ENCODE assay signal across 18 cellular contexts in genomic region chr7:79553811-79554555, GRCh38.
DNase-seq lines count a peak whose midpoint lies in the region; ATAC-seq, FAIRE-seq and TF ChIP-seq lines count a peak whose summit lies in the region.
"Had no signal": no experiment of that assay in that cellular context is flagged by ENCODE, and none has a peak within 500 bp of the region (broad histone marks: within the 10 kb centered on the region; RNA-seq: fewer than 3 reads in every experiment).

No MANE protein-coding gene starts in this region.

- ATAC-seq in aorta (ENCODE audit: low FRiP score): no peak
- ATAC-seq: lower lobe of right lung; natural killer cell treated with Interleukin-12 subunit alpha and Interleukin-12 subunit beta and Interleukin-15 and Interleukin-18, amount 100 ng/mL, for 72 hours had no signal

- no peak for TF ChIP-seq POLR2A in H54 (IDR thresholded peaks at IDR 0.05; ENCODE audit: low read depth, low read length)

- DNase-seq in A172 (ENCODE audit: low spot score): peak; percentile 37
- DNase-seq in H54 (ENCODE audit: insufficient read length, low spot score): no peak
- peak; percentile 45 for DNase-seq in adipocyte (ENCODE audit: low read depth)
- peak; percentile 47 to 86 for DNase-seq in foreskin fibroblast
- no peak for DNase-seq in mesenteric fat pad (ENCODE audit: low spot score)
- DNase-seq in NCI-H2171 (lab: John Stamatoyannopoulos, UW): no peak
- DNase-seq in aorta: no peak
- no peak for DNase-seq in 8988T
- DNase-seq: activated CD4-positive, alpha-beta memory T cell treated with anti-CD3 and anti-CD28 coated beads for 36 hours; amniotic stem cell; lower lobe of right lung; MG63; NCI-H2081 treated with DMSO at 0.1 percent for 48 hours; stimulated activated CD4-positive, alpha-beta T cell treated with anti-CD3 and anti-CD28 coated beads, Interleukin-2, amount 100 ng/mL, for 48 hours had no signal

- H3K4me1 ChIP-seq in adipocyte (ENCODE audit: control insufficient read depth, insufficient read depth, low read length): peaks cover 11% of the 10 kb centered on the region
- no peaks in the 10 kb centered on the region for H3K4me1 ChIP-seq in aorta (ENCODE audit: control insufficient read depth in 1 of 2, insufficient read depth in 2 of 2, low read length in 2 of 2)
- H3K4me1 ChIP-seq: esophagus muscularis mucosa, lower lobe of right lung, SJSA1 had no signal

- H3K36me3 ChIP-seq in adipocyte (ENCODE audit: control insufficient read depth, insufficient read depth, low read length, severe bottlenecking): no peaks in the 10 kb centered on the region
- no peaks in the 10 kb centered on the region for H3K36me3 ChIP-seq in aorta (ENCODE audit: control insufficient read depth in 1 of 2, insufficient read depth in 2 of 2, low read length in 1 of 2)
- H3K36me3 ChIP-seq: esophagus muscularis mucosa, lower lobe of right lung, MG63, SJSA1 had no signal

- FAIRE-seq in H54 (lab: Jason Lieb, UNC): peak; percentile 94

- H3K27me3 ChIP-seq in adipocyte (replicated peaks; ENCODE audit: control insufficient read depth, insufficient read depth, low read length): no peaks in the 10 kb centered on the region
- H3K27me3 ChIP-seq in aorta (ENCODE audit: control insufficient read depth in 1 of 2, insufficient read depth in 2 of 2, low read length in 1 of 2): no peaks in the 10 kb centered on the region
- H3K27me3 ChIP-seq: esophagus muscularis mucosa, MG63, SJSA1 had no signal

- WGBS in aorta, 2 donors: 71 to 74% methylated on average over 6 of the region's 6 CpGs

- no peaks in the 10 kb centered on the region for H3K9me3 ChIP-seq in adipocyte (ENCODE audit: control insufficient read depth, low read length)
- no peaks in the 10 kb centered on the region for H3K9me3 ChIP-seq in aorta (ENCODE audit: control insufficient read depth, low read length)
- H3K9me3 ChIP-seq: esophagus muscularis mucosa, lower lobe of right lung, MG63, SJSA1 had no signal

- intact Hi-C loops in aorta (cut with DNase I): no loop called here

- H3K9ac ChIP-seq in adipocyte (ENCODE audit: low read length): no peak overlapping the region

- no peak overlapping the region for H3K27ac ChIP-seq in aorta (ENCODE audit: low read depth in 1 of 2, low read length in 2 of 2)
- H3K27ac ChIP-seq: coronary artery, esophagus muscularis mucosa, lower lobe of right lung, SJSA1 had no signal

- H3K4me3 ChIP-seq in adipocyte (ENCODE audit: low read length) (peak overlapping the region; percentile 1), foreskin fibroblast (ENCODE audit: low read depth in 1 of 2, low read length in 2 of 2) (no peak overlapping the region), aorta (ENCODE audit: low read length in 2 of 2) (no peak overlapping the region)
- H3K4me3 ChIP-seq: coronary artery, esophagus muscularis mucosa, lower lobe of right lung, MG63, SJSA1 had no signal

- TF ChIP-seq CTCF in foreskin fibroblast (IDR thresholded peaks at IDR 0.05; ENCODE audit: low read depth, low read length): no peak

Comparison
In these comparisons a context has a peak if more than half of its experiments do, and no peak if none do; other contexts are left out.
1. DNase-seq: peak in A172 (single experiment), adipocyte (single experiment) and foreskin fibroblast (2 of 2); none in H54 (single experiment), mesenteric fat pad (single experiment), NCI-H2171 (single experiment), aorta (0 of 2) and 8988T (single experiment).